1 cellular context compared by ENCODE assay signal in the genomic region with DNA sequence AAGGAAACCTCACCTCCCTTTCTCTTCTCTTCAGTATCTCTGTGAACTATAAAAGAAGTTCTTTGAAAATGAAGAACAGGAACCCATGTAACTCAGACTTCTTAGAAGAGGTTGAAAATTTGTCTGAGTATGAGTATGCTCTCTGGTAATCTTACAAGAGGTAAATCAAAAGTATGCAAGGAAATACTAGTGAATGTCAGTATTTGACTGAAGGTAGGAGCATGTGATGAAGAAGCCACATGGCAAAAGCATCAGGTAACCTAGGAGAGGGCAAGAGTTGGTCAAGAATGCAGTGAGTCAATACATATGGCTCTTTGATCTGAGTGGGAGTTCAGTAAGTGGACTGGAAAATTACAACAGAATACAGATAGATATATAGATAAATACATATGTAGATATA.
A peak's percentile ranks its signal among the peaks of the same experiment; 100 is the strongest.
TF ChIP-seq lines count a peak whose summit lies in the region.

No MANE protein-coding gene starts in this region.

TF ChIP-seq in HepG2, 621 proteins besides CTCF, POLR2A, EP300 and RAD21 (continued from another document and continues in another):
- TF ChIP-seq, protein P1, sequence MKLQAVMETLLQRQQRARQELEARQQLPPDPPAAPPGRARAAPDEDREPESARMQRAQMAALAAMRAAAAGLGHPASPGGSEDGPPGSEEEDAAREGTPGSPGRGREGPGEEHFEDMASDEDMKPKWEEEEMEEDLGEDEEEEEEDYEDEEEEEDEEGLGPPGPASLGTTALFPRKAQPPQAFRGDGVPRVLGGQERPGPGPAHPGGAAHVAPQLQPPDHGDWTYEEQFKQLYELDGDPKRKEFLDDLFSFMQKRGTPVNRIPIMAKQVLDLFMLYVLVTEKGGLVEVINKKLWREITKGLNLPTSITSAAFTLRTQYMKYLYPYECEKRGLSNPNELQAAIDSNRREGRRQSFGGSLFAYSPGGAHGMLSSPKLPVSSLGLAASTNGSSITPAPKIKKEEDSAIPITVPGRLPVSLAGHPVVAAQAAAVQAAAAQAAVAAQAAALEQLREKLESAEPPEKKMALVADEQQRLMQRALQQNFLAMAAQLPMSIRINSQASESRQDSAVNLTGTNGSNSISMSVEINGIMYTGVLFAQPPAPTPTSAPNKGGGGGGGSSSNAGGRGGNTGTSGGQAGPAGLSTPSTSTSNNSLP (IDR thresholded peaks at IDR 0.05; ENCODE audit: low read depth, low read length), result 0 out of 2 replicates have a peak, but pooled peaks have one; percentile 20
- TF ChIP-seq AGO1 (IDR thresholded peaks at IDR 0.05; ENCODE audit: low read depth, low read length, poor library complexity, severe bottlenecking) (no peak), AHDC1 (CRISPR knock-in tag; IDR thresholded peaks at IDR 0.05; ENCODE audit: borderline replicate concordance) (0 out of 2 replicates have a peak, but pooled peaks have one; percentile 18), SOX6 (IDR thresholded peaks at IDR 0.05) (no peak), SOX6 (CRISPR knock-in tag; IDR thresholded peaks at IDR 0.05) (0 out of 2 replicates have a peak, but pooled peaks have one; percentile 18), FOXA3 (CRISPR knock-in tag; IDR thresholded peaks at IDR 0.05) (peak; percentile 82), FOXA1 (IDR thresholded peaks at IDR 0.05) (no peak), FOXA1 (CRISPR knock-in tag; IDR thresholded peaks at IDR 0.05) (peak; percentile 68), ELF3 (CRISPR knock-in tag; IDR thresholded peaks at IDR 0.05) (peak; percentile 37; the same call in 1 of the 2 replicates), HNF4A (CRISPR knock-in tag; IDR thresholded peaks at IDR 0.05) (peak; percentile 45), ISL2 (CRISPR knock-in tag; IDR thresholded peaks at IDR 0.05) (0 out of 2 replicates have a peak, but pooled peaks have one; percentile 36), HOMEZ (CRISPR knock-in tag; IDR thresholded peaks at IDR 0.05; ENCODE audit: low read depth) (peak; percentile 65; the same call in 1 of the 2 replicates), MAX (IDR thresholded peaks at IDR 0.05) (peak; percentile 76), TFE3 (CRISPR knock-in tag; IDR thresholded peaks at IDR 0.05) (peak; percentile 74), ZNF720 (CRISPR knock-in tag; IDR thresholded peaks at IDR 0.05) (no peak), KAT2B (IDR thresholded peaks at IDR 0.05; ENCODE audit: borderline replicate concordance, low read depth, low read length) (no peak), SIX4 (CRISPR knock-in tag; IDR thresholded peaks at IDR 0.05) (peak; percentile 51; the same call in 1 of the 2 replicates), TEAD3 (CRISPR knock-in tag; optimal IDR thresholded peaks at IDR 0.05; ENCODE audit: borderline replicate concordance) (peak; percentile 73), NR3C1 (CRISPR knock-in tag; IDR thresholded peaks at IDR 0.05) (no peak), ZNF644 (CRISPR knock-in tag; IDR thresholded peaks at IDR 0.05; ENCODE audit: low read depth) (peak; percentile 86), SOX5 (CRISPR knock-in tag; IDR thresholded peaks at IDR 0.05; ENCODE audit: borderline replicate concordance) (peak; percentile 47; the same call in 1 of the 2 replicates), SOX13 (IDR thresholded peaks at IDR 0.05) (no peak), SOX13 (CRISPR knock-in tag; conservative IDR thresholded peaks at IDR 0.05 in 1 of 2, IDR thresholded peaks at IDR 0.05 in 1 of 2) (peak in 1 of 2 experiments; percentile 57; a peak in 2 of 4 replicates), SAP130 (CRISPR knock-in tag; IDR thresholded peaks at IDR 0.05; ENCODE audit: low read depth) (peak; percentile 70), RFX3 (CRISPR knock-in tag; IDR thresholded peaks at IDR 0.05) (peak; percentile 54), ATF4 (CRISPR knock-in tag; IDR thresholded peaks at IDR 0.05) (0 out of 4 replicates have a peak, but pooled peaks of 1 of the 2 experiments have one; percentile 37), MNT (IDR thresholded peaks at IDR 0.05) (peak; percentile 51; the same call in 1 of the 2 replicates), MXI1 (IDR thresholded peaks at IDR 0.05; ENCODE audit: borderline replicate concordance, low read depth, low read length) (peak; percentile 73; the same call in 1 of the 3 replicates), HMG20A (CRISPR knock-in tag; IDR thresholded peaks at IDR 0.05; ENCODE audit: borderline replicate concordance) (peak; percentile 70; the same call in 1 of the 2 replicates), RXRB (CRISPR knock-in tag; IDR thresholded peaks at IDR 0.05; ENCODE audit: borderline replicate concordance) (peak; percentile 69; the same call in 1 of the 2 replicates), MIER3 (CRISPR knock-in tag; IDR thresholded peaks at IDR 0.05; ENCODE audit: borderline replicate concordance) (peak; percentile 50; the same call in 1 of the 2 replicates), GPN1 (CRISPR knock-in tag; IDR thresholded peaks at IDR 0.05; ENCODE audit: borderline replicate concordance) (no peak), SIX1 (CRISPR knock-in tag; IDR thresholded peaks at IDR 0.05; ENCODE audit: borderline replicate concordance) (peak; percentile 36; the same call in 1 of the 2 replicates), YEATS2 (CRISPR knock-in tag; IDR thresholded peaks at IDR 0.05; ENCODE audit: borderline replicate concordance) (no peak)
- TF ChIP-seq, protein P2, sequence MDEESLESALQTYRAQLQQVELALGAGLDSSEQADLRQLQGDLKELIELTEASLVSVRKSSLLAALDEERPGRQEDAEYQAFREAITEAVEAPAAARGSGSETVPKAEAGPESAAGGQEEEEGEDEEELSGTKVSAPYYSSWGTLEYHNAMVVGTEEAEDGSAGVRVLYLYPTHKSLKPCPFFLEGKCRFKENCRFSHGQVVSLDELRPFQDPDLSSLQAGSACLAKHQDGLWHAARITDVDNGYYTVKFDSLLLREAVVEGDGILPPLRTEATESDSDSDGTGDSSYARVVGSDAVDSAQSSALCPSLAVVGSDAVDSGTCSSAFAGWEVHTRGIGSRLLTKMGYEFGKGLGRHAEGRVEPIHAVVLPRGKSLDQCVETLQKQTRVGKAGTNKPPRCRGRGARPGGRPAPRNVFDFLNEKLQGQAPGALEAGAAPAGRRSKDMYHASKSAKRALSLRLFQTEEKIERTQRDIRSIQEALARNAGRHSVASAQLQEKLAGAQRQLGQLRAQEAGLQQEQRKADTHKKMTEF (CRISPR knock-in tag; IDR thresholded peaks at IDR 0.05), result 0 out of 2 replicates have a peak, but pooled peaks have one; percentile 28
- TF ChIP-seq, protein P3, sequence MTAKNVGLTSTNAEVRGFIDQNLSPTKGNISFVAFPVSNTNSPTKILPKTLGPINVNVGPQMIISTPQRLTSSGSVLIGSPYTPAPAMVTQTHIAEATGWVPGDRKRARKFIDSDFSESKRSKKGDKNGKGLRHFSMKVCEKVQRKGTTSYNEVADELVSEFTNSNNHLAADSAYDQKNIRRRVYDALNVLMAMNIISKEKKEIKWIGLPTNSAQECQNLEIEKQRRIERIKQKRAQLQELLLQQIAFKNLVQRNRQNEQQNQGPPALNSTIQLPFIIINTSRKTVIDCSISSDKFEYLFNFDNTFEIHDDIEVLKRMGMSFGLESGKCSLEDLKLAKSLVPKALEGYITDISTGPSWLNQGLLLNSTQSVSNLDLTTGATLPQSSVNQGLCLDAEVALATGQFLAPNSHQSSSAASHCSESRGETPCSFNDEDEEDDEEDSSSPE (CRISPR knock-in tag; IDR thresholded peaks at IDR 0.05), result no peak
- TF ChIP-seq, protein P4, sequence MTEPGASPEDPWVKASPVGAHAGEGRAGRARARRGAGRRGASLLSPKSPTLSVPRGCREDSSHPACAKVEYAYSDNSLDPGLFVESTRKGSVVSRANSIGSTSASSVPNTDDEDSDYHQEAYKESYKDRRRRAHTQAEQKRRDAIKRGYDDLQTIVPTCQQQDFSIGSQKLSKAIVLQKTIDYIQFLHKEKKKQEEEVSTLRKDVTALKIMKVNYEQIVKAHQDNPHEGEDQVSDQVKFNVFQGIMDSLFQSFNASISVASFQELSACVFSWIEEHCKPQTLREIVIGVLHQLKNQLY (CRISPR knock-in tag; IDR thresholded peaks at IDR 0.05), result 0 out of 2 replicates have a peak, but pooled peaks have one; percentile 42
